In genomic region chr14:102928412-102929348, GRCh38 we compare ENCODE assay signal across 1 cellular context.
TF ChIP-seq lines count a peak whose summit lies in the region.

No MANE protein-coding gene starts in this region.

TF ChIP-seq in GM12878, 131 proteins besides CTCF, POLR2A, EP300 and RAD21 (continued from another document):
- TF ChIP-seq BCLAF1 (IDR thresholded peaks at IDR 0.05) (no peak), E2F8 (IDR thresholded peaks at IDR 0.05; ENCODE audit: low read depth, partially characterized antibody) (no peak), NRF1 (conservative IDR thresholded peaks at IDR 0.05; ENCODE audit: low read depth, low read length) (no peak), MTA2 (IDR thresholded peaks at IDR 0.05; ENCODE audit: low read depth) (no peak), SRF (IDR thresholded peaks at IDR 0.05; ENCODE audit: low read depth in 2 of 2, low read length in 2 of 2) (no peak), MTA3 (IDR thresholded peaks at IDR 0.05; ENCODE audit: borderline replicate concordance, low read length) (no peak), ZNF687 (IDR thresholded peaks at IDR 0.05) (peak; percentile 66; the same call in 1 of the 2 replicates), ZNF274 (IDR thresholded peaks at IDR 0.05; ENCODE audit: insufficient read depth, insufficient read length) (no peak), ESRRA (IDR thresholded peaks at IDR 0.05; ENCODE audit: low read length) (no peak), SMARCA5 (IDR thresholded peaks at IDR 0.05) (no peak), ZNF24 (IDR thresholded peaks at IDR 0.05) (no peak), SUZ12 (IDR thresholded peaks at IDR 0.05; ENCODE audit: unreplicated experiment) (peak; percentile 72), SREBF2 (IDR thresholded peaks at IDR 0.05; ENCODE audit: low read length) (no peak), MEF2B (IDR thresholded peaks at IDR 0.05; ENCODE audit: partially characterized antibody, poor library complexity, severe bottlenecking) (peak; percentile 4), POU2F2 (IDR thresholded peaks at IDR 0.05; ENCODE audit: borderline replicate concordance, low read depth, low read length) (no peak), IKZF1 (conservative IDR thresholded peaks at IDR 0.05) (no peak)
